9 cellular contexts compared by ENCODE assay signal in genomic region chr20:47489448-47489872, GRCh38. TPM values are rescaled to one million over a fixed set of nuclear protein-coding genes. Genes with fewer than 3 reads are reported as not detected.
DNase-seq lines count a peak whose midpoint lies in the region; ATAC-seq lines count a peak whose summit lies in the region.
"Had no signal": no experiment of that assay in that cellular context is flagged by ENCODE, and none has a peak within 500 bp of the region (broad histone marks: within the 10 kb centered on the region; RNA-seq: fewer than 3 reads in every experiment).

No MANE protein-coding gene starts in this region.

- H3K27ac Mint-ChIP-seq in T-cell, result peak overlapping the region; percentile 85 to 86
- peak overlapping the region; percentile 100 for H3K27ac Mint-ChIP-seq in activated naive CD8-positive, alpha-beta T cell treated with anti-CD3 and anti-CD28 coated beads, Interleukin-2, amount 50 U/mL, for 24 hours
- H3K27ac Mint-ChIP-seq in stimulated activated effector memory CD8-positive, alpha-beta T cell treated with anti-CD3 and anti-CD28 coated beads, Interleukin-12 subunit alpha, Interleukin-12 subunit beta, amount 100 ng/mL, for 72 hours, result peak overlapping the region; percentile 92
- H3K27ac Mint-ChIP-seq: GM23338 had no signal

- CTCF ChIA-PET in T-cell (lab: Charles Lee), result interaction anchor here in 1 of 2 donors (1.1 kb wide), 1 partner anchor 13 kb away, joined by 5 read pairs; the partner anchor contains the start of gene NCOA3

- H3K27me3 Mint-ChIP-seq in T-cell, result no peaks in the 10 kb centered on the region
- no peaks in the 10 kb centered on the region for H3K27me3 Mint-ChIP-seq in activated naive CD8-positive, alpha-beta T cell treated with anti-CD3 and anti-CD28 coated beads, Interleukin-2, amount 50 U/mL, for 24 hours

- DNase-seq in KG1 (lab: John Stamatoyannopoulos, UW) (peak; percentile 31), T-cell (peak in 33 of 34 experiments; percentile 10 to 63 (median 45)), midbrain (lab: John Stamatoyannopoulos, UW) (no peak)
- peak; percentile 33 for DNase-seq in activated naive CD8-positive, alpha-beta T cell treated with anti-CD3 and anti-CD28 coated beads, Interleukin-2, amount 50 U/mL, for 24 hours
- DNase-seq in stimulated activated effector memory CD8-positive, alpha-beta T cell treated with anti-CD3 and anti-CD28 coated beads, Interleukin-12 subunit alpha, Interleukin-12 subunit beta, amount 100 ng/mL, for 72 hours (ENCODE audit: low spot score in 2 of 2), result no peak
- DNase-seq: NCI-H226 had no signal

- ATAC-seq in T-cell (replicated peaks in 1 of 4) (peak in 3 of 4 experiments; percentile 35 to 45 (median 40)), GM19351 (IDR thresholded peaks at IDR 0.05; ENCODE audit: unreplicated experiment) (no peak), GM19328 (IDR thresholded peaks at IDR 0.05; ENCODE audit: unreplicated experiment) (no peak)
- no peak for ATAC-seq in activated naive CD8-positive, alpha-beta T cell treated with anti-CD3 and anti-CD28 coated beads, Interleukin-2, amount 50 U/mL, for 24 hours
- no peak for ATAC-seq in stimulated activated effector memory CD8-positive, alpha-beta T cell treated with anti-CD3 and anti-CD28 coated beads, Interleukin-12 subunit alpha, Interleukin-12 subunit beta, amount 100 ng/mL, for 72 hours
- ATAC-seq: GM23338 had no signal

- no peaks in the 10 kb centered on the region for H3K36me3 Mint-ChIP-seq in T-cell
- H3K36me3 Mint-ChIP-seq in activated naive CD8-positive, alpha-beta T cell treated with anti-CD3 and anti-CD28 coated beads, Interleukin-2, amount 50 U/mL, for 24 hours (ENCODE audit: low read depth), result peaks cover 2% of the 10 kb centered on the region
- H3K36me3 Mint-ChIP-seq in stimulated activated effector memory CD8-positive, alpha-beta T cell treated with anti-CD3 and anti-CD28 coated beads, Interleukin-12 subunit alpha, Interleukin-12 subunit beta, amount 100 ng/mL, for 72 hours, result peaks cover 17% of the 10 kb centered on the region

- H3K9me3 Mint-ChIP-seq in T-cell, result no peaks in the 10 kb centered on the region
- H3K9me3 Mint-ChIP-seq in activated naive CD8-positive, alpha-beta T cell treated with anti-CD3 and anti-CD28 coated beads, Interleukin-2, amount 50 U/mL, for 24 hours, result no peaks in the 10 kb centered on the region
- no peaks in the 10 kb centered on the region for H3K9me3 Mint-ChIP-seq in stimulated activated effector memory CD8-positive, alpha-beta T cell treated with anti-CD3 and anti-CD28 coated beads, Interleukin-12 subunit alpha, Interleukin-12 subunit beta, amount 100 ng/mL, for 72 hours
- H3K9me3 Mint-ChIP-seq: GM23338 had no signal

- H3K4me1 Mint-ChIP-seq in T-cell, result peaks cover 39 to 53% (median 52%) of the 10 kb centered on the region in 3 donors
- H3K4me1 Mint-ChIP-seq in activated naive CD8-positive, alpha-beta T cell treated with anti-CD3 and anti-CD28 coated beads, Interleukin-2, amount 50 U/mL, for 24 hours, result peaks cover 94% of the 10 kb centered on the region
- H3K4me1 Mint-ChIP-seq in stimulated activated effector memory CD8-positive, alpha-beta T cell treated with anti-CD3 and anti-CD28 coated beads, Interleukin-12 subunit alpha, Interleukin-12 subunit beta, amount 100 ng/mL, for 72 hours, result peaks cover 65% of the 10 kb centered on the region

- H3K4me3 Mint-ChIP-seq in T-cell, result peak overlapping the region in 1 of 3 donors; percentile 55
- H3K4me3 Mint-ChIP-seq in activated naive CD8-positive, alpha-beta T cell treated with anti-CD3 and anti-CD28 coated beads, Interleukin-2, amount 50 U/mL, for 24 hours, result peak overlapping the region; percentile 14
- H3K4me3 Mint-ChIP-seq in stimulated activated effector memory CD8-positive, alpha-beta T cell treated with anti-CD3 and anti-CD28 coated beads, Interleukin-12 subunit alpha, Interleukin-12 subunit beta, amount 100 ng/mL, for 72 hours, result peak overlapping the region; percentile 32
- H3K4me3 Mint-ChIP-seq: GM23338 had no signal

- POLR2A ChIA-PET in T-cell (lab: Charles Lee), result no interaction called here

RNA-seq across cellular contexts. Expression of gene NCOA3, which starts 12.2 kb away (rescaled TPM):
- total RNA-seq in T-cell, result 10 to 100 TPM; 64.4 to 89.2 (median 68.9) TPM

Comparison
In these comparisons a context has a peak if more than half of its experiments do, and no peak if none do; other contexts are left out.
1. DNase-seq: peak in KG1 (single experiment), T-cell (33 of 34) and activated naive CD8-positive, alpha-beta T cell treated with anti-CD3 and anti-CD28 coated beads, Interleukin-2, amount 50 U/mL, for 24 hours (single experiment); none in stimulated activated effector memory CD8-positive, alpha-beta T cell treated with anti-CD3 and anti-CD28 coated beads, Interleukin-12 subunit alpha, Interleukin-12 subunit beta, amount 100 ng/mL, for 72 hours (0 of 2) and midbrain (single experiment).
2. ATAC-seq: peak in T-cell (3 of 4); none in activated naive CD8-positive, alpha-beta T cell treated with anti-CD3 and anti-CD28 coated beads, Interleukin-2, amount 50 U/mL, for 24 hours (single experiment), stimulated activated effector memory CD8-positive, alpha-beta T cell treated with anti-CD3 and anti-CD28 coated beads, Interleukin-12 subunit alpha, Interleukin-12 subunit beta, amount 100 ng/mL, for 72 hours (single experiment), GM19351 (single experiment) and GM19328 (single experiment).
3. Peak in every context shown above with its lines, with median percentiles within 50 percentile points of each other: H3K27ac Mint-ChIP-seq.